Comparison of ENCODE assay signal across 8 cellular contexts in genomic region chr20:22333885-22334545, GRCh38.
DNase-seq lines count a peak whose midpoint lies in the region; ATAC-seq lines count a peak whose summit lies in the region.

No MANE protein-coding gene starts in this region.

- no peaks in the 10 kb centered on the region for H3K9me3 Mint-ChIP-seq in activated naive CD4-positive, alpha-beta T cell treated with anti-CD3 and anti-CD28 coated beads for 36 hours

- CTCF ChIA-PET in activated naive CD4-positive, alpha-beta T cell treated with anti-CD3 and anti-CD28 coated beads for 36 hours (lab: Charles Lee) = interaction anchor here (0.9 to 1.0 kb wide), 2 partner anchors 348 to 358 kb away, joined by 3 read pairs; no protein-coding TSS in a partner anchor

- no peaks in the 10 kb centered on the region for H3K36me3 Mint-ChIP-seq in activated naive CD4-positive, alpha-beta T cell treated with anti-CD3 and anti-CD28 coated beads for 36 hours (ENCODE audit: low read depth)

- H3K4me3 Mint-ChIP-seq in activated naive CD4-positive, alpha-beta T cell treated with anti-CD3 and anti-CD28 coated beads for 36 hours = no peak overlapping the region

- intact Hi-C loops in activated naive CD4-positive, alpha-beta T cell treated with anti-CD3 and anti-CD28 coated beads for 36 hours (cut with micrococcal nuclease) = loop anchor here (10.0 kb wide), 1 partner anchor 1111 kb away; no protein-coding TSS in a partner anchor
- intact Hi-C loops in Right ventricle myocardium superior (cut with DNase I) = loop anchor here (10.0 kb wide), 1 partner anchor 1001 kb away; no protein-coding TSS in a partner anchor

- H3K4me1 Mint-ChIP-seq in activated naive CD4-positive, alpha-beta T cell treated with anti-CD3 and anti-CD28 coated beads for 36 hours (ENCODE audit: low read depth) = no peaks in the 10 kb centered on the region

- DNase-seq in D341Med (ENCODE audit: low spot score) (peak; percentile 72), NCI-H82 (lab: John Stamatoyannopoulos, UW) (peak; percentile 83), Right ventricle myocardium superior (no peak), pulmonary artery endothelial cell (ENCODE audit: low read depth, low spot score) (peak; percentile 11)
- DNase-seq in activated naive CD4-positive, alpha-beta T cell treated with anti-CD3 and anti-CD28 coated beads for 36 hours = peak; percentile 55
- DNase-seq in effector CD4-positive, alpha-beta T cell = no peak

- no peak overlapping the region for H3K27ac Mint-ChIP-seq in activated naive CD4-positive, alpha-beta T cell treated with anti-CD3 and anti-CD28 coated beads for 36 hours

- ATAC-seq in GM19372 (IDR thresholded peaks at IDR 0.05; ENCODE audit: low read depth, unreplicated experiment) = peak; percentile 80
- peak; percentile 92 for ATAC-seq in HG03565 (IDR thresholded peaks at IDR 0.05; ENCODE audit: unreplicated experiment)
- ATAC-seq in Right ventricle myocardium superior (ENCODE audit: poor library complexity) = peak; percentile 65

- H3K27me3 Mint-ChIP-seq in activated naive CD4-positive, alpha-beta T cell treated with anti-CD3 and anti-CD28 coated beads for 36 hours (ENCODE audit: low read depth) = peaks cover 10% of the 10 kb centered on the region

Comparison
In these comparisons a context has a peak if more than half of its experiments do, and no peak if none do; other contexts are left out.
1. DNase-seq: peak in D341Med (single experiment), NCI-H82 (single experiment), activated naive CD4-positive, alpha-beta T cell treated with anti-CD3 and anti-CD28 coated beads for 36 hours (single experiment) and pulmonary artery endothelial cell (single experiment); none in Right ventricle myocardium superior (single experiment) and effector CD4-positive, alpha-beta T cell (single experiment).
2. Peak in every context shown above with its lines, with median percentiles within 50 percentile points of each other: ATAC-seq.